In genomic region chr1:36397083-36397377, GRCh38 we compare ENCODE assay signal across 8 cellular contexts. TPM values are rescaled to one million over a fixed set of nuclear protein-coding genes. Genes with fewer than 3 reads are reported as not detected.
DNase-seq lines count a peak whose midpoint lies in the region; ATAC-seq and TF ChIP-seq lines count a peak whose summit lies in the region.

No MANE protein-coding gene starts in this region.

- H3K27ac ChIP-seq in brain microvascular endothelial cell (peak overlapping the region; percentile 94), uterus (peak overlapping the region; percentile 88 to 93)

- peaks cover 15% of the 10 kb centered on the region for H3K36me3 Mint-ChIP-seq in memory B cell

- H3K9me3 ChIP-seq in uterus: no peaks in the 10 kb centered on the region

- H3K4me3 ChIP-seq in brain microvascular endothelial cell (ENCODE audit: low read depth, low read length): peak overlapping the region; percentile 92
- H3K4me3 ChIP-seq in uterus: peak overlapping the region; percentile 75 to 87

- peaks cover 0 to 8% of the 10 kb centered on the region in 2 donors for H3K4me1 ChIP-seq in uterus

- in situ Hi-C loops in brain microvascular endothelial cell (cut with HindIII; ENCODE audit: low pct_ligation_motif_present, low sequenced_read_pairs): no loop called here

- TF ChIP-seq CTCF in brain microvascular endothelial cell (IDR thresholded peaks at IDR 0.05; ENCODE audit: low read depth, low read length, missing control alignments): no peak
- TF ChIP-seq CTCF in uterus (IDR thresholded peaks at IDR 0.05): no peak

- H3K27me3 Mint-ChIP-seq in memory B cell: no peaks in the 10 kb centered on the region

- H3K4me1 Mint-ChIP-seq in memory B cell: peaks cover 37% of the 10 kb centered on the region

- DNase-seq in brain microvascular endothelial cell (no peak), memory B cell (ENCODE audit: low spot score in 2 of 2) (no peak), uterus (no peak), NCI-H748 treated with DMSO at 0.1 percent for 48 hours (lab: John Stamatoyannopoulos, UW) (no peak)

- peaks cover 18% of the 10 kb centered on the region for H3K36me3 ChIP-seq in brain microvascular endothelial cell (replicated peaks)
- H3K36me3 ChIP-seq in uterus: no peaks in the 10 kb centered on the region

- TF ChIP-seq POLR2A in uterus (IDR thresholded peaks at IDR 0.05) (no peak), GM18505 (IDR thresholded peaks at IDR 0.05; ENCODE audit: borderline replicate concordance, extremely low read depth, insufficient read depth, insufficient read length) (no peak)

- no peaks in the 10 kb centered on the region for H3K27me3 ChIP-seq in brain microvascular endothelial cell (replicated peaks)
- no peaks in the 10 kb centered on the region for H3K27me3 ChIP-seq in uterus

- intact Hi-C loops in uterus (cut with DNase I; ENCODE audit: low total_unique reads): no loop called here

- ATAC-seq in GM18498 (IDR thresholded peaks at IDR 0.05; ENCODE audit: unreplicated experiment) (peak; percentile 34), HG03460 (IDR thresholded peaks at IDR 0.05; ENCODE audit: unreplicated experiment) (peak; percentile 34), memory B cell (ENCODE audit: low read depth) (peak; percentile 26), GM18870 (IDR thresholded peaks at IDR 0.05; ENCODE audit: unreplicated experiment) (no peak), GM18505 (IDR thresholded peaks at IDR 0.05; ENCODE audit: unreplicated experiment) (no peak)

- H3K27ac Mint-ChIP-seq in memory B cell: peak overlapping the region; percentile 96

- no peaks in the 10 kb centered on the region for H3K9me3 Mint-ChIP-seq in memory B cell

- peak overlapping the region; percentile 97 for H3K4me3 Mint-ChIP-seq in memory B cell

RNA-seq across cellular contexts. Expression of gene LSM10, which starts 0.7 kb away (rescaled TPM):
- total RNA-seq in uterus: 10 to 100 TPM in 2 of 4 donors, 1 to 10 TPM in 2; 3.7 to 48.1 (median 15.1) TPM

RNA-seq across cellular contexts. Expression of gene STK40, which starts 11.3 kb away (rescaled TPM):
- 10 to 100 TPM; 19.1 to 84.5 (median 44.0) TPM for total RNA-seq in uterus

RNA-seq across cellular contexts. Expression of gene OSCP1, which starts 53.2 kb away (rescaled TPM):
- 10 to 100 TPM in 2 of 4 donors, 1 to 10 TPM in 2; 2.4 to 22.4 (median 12.0) TPM for total RNA-seq in uterus

Comparison
In these comparisons a context has a peak if more than half of its experiments do, and no peak if none do; other contexts are left out.
1. ATAC-seq: peak in GM18498 (single experiment), HG03460 (single experiment) and memory B cell (single experiment); none in GM18870 (single experiment) and GM18505 (single experiment).